Comparison of ENCODE assay signal across 1 cellular context in the genomic region with DNA sequence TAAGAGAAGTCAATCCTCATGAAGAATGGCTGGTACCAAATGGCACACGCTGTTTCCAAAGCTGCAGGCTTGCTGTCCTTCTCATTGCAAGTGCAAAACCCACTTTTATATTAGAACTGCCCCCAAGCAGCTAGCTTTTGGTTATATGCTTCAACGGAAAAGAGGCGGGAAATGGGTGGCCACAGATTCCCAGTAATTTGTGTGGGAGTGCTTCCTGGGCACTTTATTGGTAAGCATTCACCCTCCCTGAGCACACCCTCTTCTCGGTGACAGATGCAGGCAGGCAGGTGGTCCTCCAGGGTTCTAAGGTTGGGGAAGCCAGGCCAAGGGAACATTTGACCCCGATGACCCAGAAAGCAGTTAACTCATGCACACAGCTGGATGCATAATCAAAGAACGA.
TF ChIP-seq lines count a peak whose summit lies in the region.

No MANE protein-coding gene starts in this region.

TF ChIP-seq in GM12878, 131 proteins besides CTCF, POLR2A, EP300 and RAD21:
- TF ChIP-seq, protein P1, sequence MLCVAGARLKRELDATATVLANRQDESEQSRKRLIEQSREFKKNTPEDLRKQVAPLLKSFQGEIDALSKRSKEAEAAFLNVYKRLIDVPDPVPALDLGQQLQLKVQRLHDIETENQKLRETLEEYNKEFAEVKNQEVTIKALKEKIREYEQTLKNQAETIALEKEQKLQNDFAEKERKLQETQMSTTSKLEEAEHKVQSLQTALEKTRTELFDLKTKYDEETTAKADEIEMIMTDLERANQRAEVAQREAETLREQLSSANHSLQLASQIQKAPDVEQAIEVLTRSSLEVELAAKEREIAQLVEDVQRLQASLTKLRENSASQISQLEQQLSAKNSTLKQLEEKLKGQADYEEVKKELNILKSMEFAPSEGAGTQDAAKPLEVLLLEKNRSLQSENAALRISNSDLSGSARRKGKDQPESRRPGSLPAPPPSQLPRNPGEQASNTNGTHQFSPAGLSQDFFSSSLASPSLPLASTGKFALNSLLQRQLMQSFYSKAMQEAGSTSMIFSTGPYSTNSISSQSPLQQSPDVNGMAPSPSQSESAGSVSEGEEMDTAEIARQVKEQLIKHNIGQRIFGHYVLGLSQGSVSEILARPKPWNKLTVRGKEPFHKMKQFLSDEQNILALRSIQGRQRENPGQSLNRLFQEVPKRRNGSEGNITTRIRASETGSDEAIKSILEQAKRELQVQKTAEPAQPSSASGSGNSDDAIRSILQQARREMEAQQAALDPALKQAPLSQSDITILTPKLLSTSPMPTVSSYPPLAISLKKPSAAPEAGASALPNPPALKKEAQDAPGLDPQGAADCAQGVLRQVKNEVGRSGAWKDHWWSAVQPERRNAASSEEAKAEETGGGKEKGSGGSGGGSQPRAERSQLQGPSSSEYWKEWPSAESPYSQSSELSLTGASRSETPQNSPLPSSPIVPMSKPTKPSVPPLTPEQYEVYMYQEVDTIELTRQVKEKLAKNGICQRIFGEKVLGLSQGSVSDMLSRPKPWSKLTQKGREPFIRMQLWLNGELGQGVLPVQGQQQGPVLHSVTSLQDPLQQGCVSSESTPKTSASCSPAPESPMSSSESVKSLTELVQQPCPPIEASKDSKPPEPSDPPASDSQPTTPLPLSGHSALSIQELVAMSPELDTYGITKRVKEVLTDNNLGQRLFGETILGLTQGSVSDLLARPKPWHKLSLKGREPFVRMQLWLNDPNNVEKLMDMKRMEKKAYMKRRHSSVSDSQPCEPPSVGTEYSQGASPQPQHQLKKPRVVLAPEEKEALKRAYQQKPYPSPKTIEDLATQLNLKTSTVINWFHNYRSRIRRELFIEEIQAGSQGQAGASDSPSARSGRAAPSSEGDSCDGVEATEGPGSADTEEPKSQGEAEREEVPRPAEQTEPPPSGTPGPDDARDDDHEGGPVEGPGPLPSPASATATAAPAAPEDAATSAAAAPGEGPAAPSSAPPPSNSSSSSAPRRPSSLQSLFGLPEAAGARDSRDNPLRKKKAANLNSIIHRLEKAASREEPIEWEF (IDR thresholded peaks at IDR 0.05; ENCODE audit: insufficient replicate concordance, low read depth, low read length): no peak
- TF ChIP-seq NR2F1 (conservative IDR thresholded peaks at IDR 0.05): 0 out of 2 replicates have a peak, but pooled peaks have one; percentile 17
